In genomic region chr1:169312084-169312954, GRCh38 we compare ENCODE assay signal across 8 cellular contexts. TPM values are rescaled to one million over a fixed set of nuclear protein-coding genes. Genes with fewer than 3 reads are reported as not detected.
A peak's percentile ranks its signal among the peaks of the same experiment; 100 is the strongest.
DNase-seq lines count a peak whose midpoint lies in the region; ATAC-seq, FAIRE-seq and TF ChIP-seq lines count a peak whose summit lies in the region.

No MANE protein-coding gene starts in this region.

- H3K9ac ChIP-seq in K562 (ENCODE audit: insufficient read depth in 1 of 2, low read depth in 2 of 2, low read length in 2 of 2): 0 out of 4 replicates have a peak overlapping the region, but pooled peaks of 1 of the 2 experiments have one; percentile 6
- H3K9ac ChIP-seq in smooth muscle cell (ENCODE audit: low read depth): no peak overlapping the region

- in situ Hi-C loops in SK-MEL-5 (cut with HindIII; ENCODE audit: low pct_unique_long_range_greater_than_20kb, low sequenced_read_pairs) (no loop called here), K562 (cut with MboI) (no loop called here)

- H3K9me3 ChIP-seq in K562 (replicated peaks; ENCODE audit: control insufficient read depth, insufficient read depth, low read depth, low read length): peaks cover 7% of the 10 kb centered on the region
- H3K9me3 ChIP-seq in smooth muscle cell (replicated peaks; ENCODE audit: low read depth): no peaks in the 10 kb centered on the region

- CTCF ChIA-PET in BJ (lab: Yijun Ruan, JAX): interaction anchor here (0.6 kb wide), 1 partner anchor 51 kb away, joined by 3 read pairs; no protein-coding TSS in a partner anchor
- CTCF ChIA-PET in K562 (lab: Yijun Ruan, JAX; ENCODE audit: low intra/inter-chr PET ratio): no interaction called here

- peak; percentile 66; the same call in 1 of the 2 replicates for TF ChIP-seq EP300 in K562 (IDR thresholded peaks at IDR 0.05; ENCODE audit: low read length)

- peaks cover 6% of the 10 kb centered on the region for H3F3A ChIP-seq in smooth muscle cell (ENCODE audit: low read depth)

- WGBS in K562 (ENCODE audit: insufficient coverage, low coverage, missing lambda C conversion rate): 9% methylated on average over 5 of the region's 5 CpGs
- 27% methylated on average over 5 of the region's 5 CpGs for WGBS in smooth muscle cell (ENCODE audit: low lambda C conversion rate)

- FAIRE-seq in K562 (lab: Jason Lieb, UNC): peak; percentile 93

- ATAC-seq in HG02610 (IDR thresholded peaks at IDR 0.05; ENCODE audit: unreplicated experiment) (peak; percentile 60), K562 (peak; percentile 83), GM19455 (IDR thresholded peaks at IDR 0.05; ENCODE audit: unreplicated experiment) (no peak)

- H3K4me2 ChIP-seq in K562 (ENCODE audit: insufficient read depth, low read length) (peak overlapping the region; percentile 64), smooth muscle cell (peak overlapping the region; percentile 53)

- H3K36me3 ChIP-seq in BJ (ENCODE audit: control insufficient read depth, insufficient read depth, low read length): no peaks in the 10 kb centered on the region
- peaks cover 5% of the 10 kb centered on the region; the same call in 2 of the 3 replicates for H3K36me3 ChIP-seq in K562 (ENCODE audit: control insufficient read depth, insufficient read depth, low read length)
- no peaks in the 10 kb centered on the region for H3K36me3 ChIP-seq in smooth muscle cell (ENCODE audit: low read depth)

- H3K4me3 ChIP-seq in BJ (ENCODE audit: low read depth, low read length): no peak overlapping the region
- H3K4me3 ChIP-seq in K562: no peak overlapping the region
- H3K4me3 ChIP-seq in smooth muscle cell: no peak overlapping the region
- no peak overlapping the region for H3K4me3 ChIP-seq in dorsolateral prefrontal cortex

- TF ChIP-seq RAD21 in K562 (CRISPR knock-in tag; conservative IDR thresholded peaks at IDR 0.05 in 1 of 2, IDR thresholded peaks at IDR 0.05 in 1 of 2): no peak; a peak in 1 of 4 replicates

- TF ChIP-seq CTCF in BJ (IDR thresholded peaks at IDR 0.05; ENCODE audit: insufficient read depth, low read depth, low read length) (no peak), K562 (IDR thresholded peaks at IDR 0.05 in 2 of 3, conservative IDR thresholded peaks at IDR 0.05 in 1 of 3; ENCODE audit: insufficient read depth in 2 of 3, low read depth in 1 of 3, low read length in 3 of 3) (no peak), smooth muscle cell (IDR thresholded peaks at IDR 0.05; ENCODE audit: borderline replicate concordance, insufficient read depth, poor library complexity, severe bottlenecking) (no peak), dorsolateral prefrontal cortex (IDR thresholded peaks at IDR 0.05 in 54 of 56, conservative IDR thresholded peaks at IDR 0.05 in 2 of 56; ENCODE audit: low read depth in 1 of 56, partially characterized antibody in 56 of 56) (no peak)

- H3K79me2 ChIP-seq in K562 (ENCODE audit: control insufficient read depth, insufficient read depth, low read length): no peaks in the 10 kb centered on the region
- H3K79me2 ChIP-seq in smooth muscle cell (ENCODE audit: low read depth): no peaks in the 10 kb centered on the region

- no TSS peak for BruUV-seq in K562 (replicated peaks; lab: Mats Ljungman, UMichigan)

- H4K20me1 ChIP-seq in K562 (replicated peaks; ENCODE audit: control insufficient read depth, insufficient read depth, low read length): no peaks in the 10 kb centered on the region
- peaks cover 12% of the 10 kb centered on the region for H4K20me1 ChIP-seq in smooth muscle cell (ENCODE audit: low read depth)

- peak overlapping the region; percentile 81 for H3K27ac ChIP-seq in K562 (ENCODE audit: extremely low read depth, low read depth, low read length)
- peak overlapping the region; percentile 48 for H3K27ac ChIP-seq in smooth muscle cell (ENCODE audit: low read depth)
- H3K27ac ChIP-seq in dorsolateral prefrontal cortex: no peak overlapping the region

- intact Hi-C loops in K562 (cut with micrococcal nuclease) (loop anchor here (2.0 kb wide), 2 partner anchors 16 to 26 kb away; no protein-coding TSS in a partner anchor), dorsolateral prefrontal cortex (cut with DNase I) (no loop called here)

- POLR2A ChIA-PET in BJ (lab: Charles Lee): no interaction called here
- POLR2A ChIA-PET in K562 (lab: Yijun Ruan, JAX): interaction anchor here (0.8 to 1.7 kb wide), 2 partner anchors 12 to 25 kb away, joined by 7 to 8 read pairs; no protein-coding TSS in a partner anchor

- H3K9me1 ChIP-seq in K562 (ENCODE audit: control insufficient read depth, insufficient read depth, low read length): no peaks in the 10 kb centered on the region

- DNase-seq in BJ (ENCODE audit: low read depth) (peak; percentile 83), SK-MEL-5 (ENCODE audit: low read depth, low spot score) (peak; percentile 80), K562 (ENCODE audit: extremely low read depth in 1 of 4, low spot score in 3 of 4) (peak; percentile 57 to 93 (median 66)), smooth muscle cell (lab: John Stamatoyannopoulos, UW; ENCODE audit: unreplicated experiment) (no peak), germinal center (ENCODE audit: low spot score) (no peak), dorsolateral prefrontal cortex (no peak)

- peak overlapping the region; percentile 80 for H2AFZ ChIP-seq in K562 (ENCODE audit: low read depth, low read length)
- no peak overlapping the region for H2AFZ ChIP-seq in smooth muscle cell (ENCODE audit: low read depth)

- TF ChIP-seq POLR2A in K562 (conservative IDR thresholded peaks at IDR 0.05): no peak

- H3K4me1 ChIP-seq in K562 (replicated peaks in 1 of 2; ENCODE audit: control insufficient read depth in 2 of 2, insufficient read depth in 2 of 2, low read length in 2 of 2) (peaks cover 3 to 30% of the 10 kb centered on the region in 2 experiments), smooth muscle cell (ENCODE audit: low read depth) (peaks cover 5% of the 10 kb centered on the region)

- H3K27me3 ChIP-seq in BJ (ENCODE audit: control insufficient read depth, insufficient read depth, low read length): no peaks in the 10 kb centered on the region
- no peaks in the 10 kb centered on the region for H3K27me3 ChIP-seq in K562 (ENCODE audit: control insufficient read depth in 2 of 2, insufficient read depth in 2 of 2, low read length in 2 of 2)
- H3K27me3 ChIP-seq in smooth muscle cell (ENCODE audit: low read depth): no peaks in the 10 kb centered on the region
- H3K27me3 ChIP-seq in dorsolateral prefrontal cortex: no peaks in the 10 kb centered on the region

RNA-seq across cellular contexts. Expression of gene NME7, which starts 55.3 kb away (rescaled TPM):
- polyA plus RNA-seq in BJ (2011; rRNA removed) (7.5 and 16.3 TPM in 2 replicates), K562 (2011; rRNA removed) (21.8 and 32.0 TPM in 2 replicates), K562 (2014; fragmentation: Illumina TruSeq; extraction: Trizol) (29.6 and 31.3 TPM in 2 replicates), K562 (2014; fragmentation: Nextera tagmentation; extraction: Ambion mirVana) (10 to 100 TPM; 40.3 to 43.2 TPM), K562 (2014; rRNA removed) (20.6 and 28.4 TPM in 2 replicates), smooth muscle cell (77.0 and 77.8 TPM in 2 replicates)
- polyA minus RNA-seq in BJ (2011; rRNA and poly(A)+ RNA removed): 9.1 and 12.8 TPM in 2 replicates
- 6.0 and 12.0 TPM in 2 replicates for total RNA-seq in SK-MEL-5 (2014; rRNA removed; shearing (Covaris generic))
- polyA plus RNA-seq in SK-MEL-5 (2015; cell fraction: cytosol; rRNA removed): 8.1 and 11.2 TPM in 2 replicates
- 9.4 and 14.3 TPM in 2 replicates for polyA plus RNA-seq in SK-MEL-5 (2015; cell fraction: nucleus; rRNA removed)
- 15.9 and 42.0 TPM in 2 replicates for total RNA-seq in K562 (2011; cell fraction: chromatin; rRNA removed; ENCODE audit: low replicate concordance)
- 9.0 and 11.2 TPM in 2 replicates for total RNA-seq in K562 (2011; cell fraction: nucleolus; rRNA removed)
- total RNA-seq in K562 (2011; cell fraction: nucleoplasm; rRNA removed): 16.9 and 21.1 TPM in 2 replicates
- total RNA-seq in K562 (2014; rRNA removed) (7.9 and 8.8 TPM in 2 replicates), K562 (2014; rRNA removed; fragmentation: Illumina TruSeq; extraction: Trizol) (23.9 and 26.0 TPM in 2 replicates), K562 (2015; rRNA removed; fragmentation: Illumina TruSeq; extraction: Trizol) (20.5 and 23.3 TPM in 2 replicates), K562 (2021) (20.7 and 22.4 TPM in 2 replicates), smooth muscle cell (26.5 and 29.0 TPM in 2 replicates), dorsolateral prefrontal cortex (10 to 100 TPM; 15.3 to 50.1 (median 28.3) TPM)
- 5.3 and 14.3 TPM in 2 replicates for polyA plus RNA-seq in K562 (2011; cell fraction: cytosol; rRNA removed)
- polyA plus RNA-seq in K562 (2011; cell fraction: nucleus; rRNA removed): 6.2 and 7.2 TPM in 2 replicates
- 18.9 and 59.8 TPM in 2 replicates for polyA plus RNA-seq in K562 (2012)
- 43.2 and 56.7 TPM in 2 replicates for polyA minus RNA-seq in K562 (2011; rRNA and poly(A)+ RNA removed)
- polyA minus RNA-seq in K562 (2011; cell fraction: cytosol; rRNA and poly(A)+ RNA removed): 12.8 and 15.2 TPM in 2 replicates
- polyA minus RNA-seq in K562 (2011; cell fraction: nucleus; rRNA and poly(A)+ RNA removed): 21.0 and 44.2 TPM in 2 replicates

RNA-seq across cellular contexts. Expression of gene BLZF1, which starts 55.7 kb away (rescaled TPM):
- polyA plus RNA-seq in BJ (2011; rRNA removed) (7.7 and 19.2 TPM in 2 replicates), K562 (2011; rRNA removed) (23.3 and 29.1 TPM in 2 replicates), K562 (2014; fragmentation: Illumina TruSeq; extraction: Trizol) (24.1 and 27.6 TPM in 2 replicates), K562 (2014; fragmentation: Nextera tagmentation; extraction: Ambion mirVana) (10 to 100 TPM; 25.3 to 32.8 TPM), K562 (2014; rRNA removed) (21.0 and 22.2 TPM in 2 replicates), smooth muscle cell (21.9 and 28.0 TPM in 2 replicates)
- polyA minus RNA-seq in BJ (2011; rRNA and poly(A)+ RNA removed): 5.0 and 5.1 TPM in 2 replicates
- total RNA-seq in SK-MEL-5 (2014; rRNA removed; shearing (Covaris generic)): 24.2 and 29.2 TPM in 2 replicates
- 12.6 and 17.3 TPM in 2 replicates for polyA plus RNA-seq in SK-MEL-5 (2015; cell fraction: cytosol; rRNA removed)
- 30.9 and 35.1 TPM in 2 replicates for polyA plus RNA-seq in SK-MEL-5 (2015; cell fraction: nucleus; rRNA removed)
- 14.8 and 62.4 TPM in 2 replicates for total RNA-seq in K562 (2011; cell fraction: chromatin; rRNA removed; ENCODE audit: low replicate concordance)
- total RNA-seq in K562 (2011; cell fraction: nucleolus; rRNA removed): 7.2 and 11.2 TPM in 2 replicates
- 16.9 and 26.7 TPM in 2 replicates for total RNA-seq in K562 (2011; cell fraction: nucleoplasm; rRNA removed)
- total RNA-seq in K562 (2014; rRNA removed) (16.1 and 23.0 TPM in 2 replicates), K562 (2014; rRNA removed; fragmentation: Illumina TruSeq; extraction: Trizol) (28.8 and 32.8 TPM in 2 replicates), K562 (2015; rRNA removed; fragmentation: Illumina TruSeq; extraction: Trizol) (21.6 and 23.2 TPM in 2 replicates), K562 (2021) (20.5 and 21.1 TPM in 2 replicates), smooth muscle cell (43.7 and 55.9 TPM in 2 replicates), dorsolateral prefrontal cortex (10 to 100 TPM; 20.9 to 36.7 (median 29.5) TPM)
- 2.9 and 8.6 TPM in 2 replicates for polyA plus RNA-seq in K562 (2011; cell fraction: cytosol; rRNA removed)
- polyA plus RNA-seq in K562 (2011; cell fraction: nucleus; rRNA removed): 11.3 and 18.2 TPM in 2 replicates
- 14.8 and 21.5 TPM in 2 replicates for polyA plus RNA-seq in K562 (2012)
- 34.2 and 40.8 TPM in 2 replicates for polyA minus RNA-seq in K562 (2011; rRNA and poly(A)+ RNA removed)
- polyA minus RNA-seq in K562 (2011; cell fraction: cytosol; rRNA and poly(A)+ RNA removed): 8.4 and 11.3 TPM in 2 replicates
- polyA minus RNA-seq in K562 (2011; cell fraction: nucleus; rRNA and poly(A)+ RNA removed): 25.4 and 49.5 TPM in 2 replicates

Comparison
In these comparisons a context has a peak if more than half of its experiments do, and no peak if none do; other contexts are left out.
1. DNase-seq: peak in BJ (single experiment), SK-MEL-5 (single experiment) and K562 (4 of 4); none in smooth muscle cell (single experiment), germinal center (single experiment) and dorsolateral prefrontal cortex (0 of 10).
2. H3K27ac ChIP-seq: peak in K562 (single experiment) and smooth muscle cell (single experiment); none in dorsolateral prefrontal cortex (0 of 59).